Comparison of ENCODE assay signal across 8 cellular contexts in the genomic region with DNA sequence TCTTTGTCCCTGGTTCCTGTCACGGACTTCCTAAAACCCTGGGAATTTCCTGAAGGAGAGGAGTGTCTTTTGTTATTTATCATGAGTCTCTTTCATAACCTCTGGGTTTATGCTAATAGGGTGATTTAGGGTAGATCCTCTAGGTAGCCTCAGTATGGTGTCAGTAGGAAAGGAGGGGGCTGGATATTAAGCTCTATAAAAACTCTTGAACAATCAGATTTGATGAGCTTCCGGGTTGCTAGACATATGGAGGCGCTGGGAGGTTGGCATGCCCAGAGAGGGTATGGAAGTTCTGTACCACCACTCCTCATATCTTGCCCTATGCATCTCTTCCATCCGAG. TPM values are rescaled to one million over a fixed set of nuclear protein-coding genes. Genes with fewer than 3 reads are reported as not detected.
DNase-seq lines count a peak whose midpoint lies in the region; ATAC-seq and TF ChIP-seq lines count a peak whose summit lies in the region.
"Had no signal": no experiment of that assay in that cellular context is flagged by ENCODE, and none has a peak within 500 bp of the region (broad histone marks: within the 10 kb centered on the region; RNA-seq: fewer than 3 reads in every experiment).

No MANE protein-coding gene starts in this region.

- peaks cover 2% of the 10 kb centered on the region for H3K27me3 Mint-ChIP-seq in activated CD8-positive, alpha-beta T cell treated with anti-CD3 and anti-CD28 coated beads, Interleukin-2, amount 10 ng/mL, durations not matched to agents 7 days and 5 days (ENCODE audit: low read depth)

- H3K9me3 ChIP-seq in gastroesophageal sphincter: no peaks in the 10 kb centered on the region
- H3K9me3 ChIP-seq: HAP-1 had no signal

- TF ChIP-seq EP300 in gastroesophageal sphincter (IDR thresholded peaks at IDR 0.05): no peak

- TF ChIP-seq POLR2A in gastroesophageal sphincter (IDR thresholded peaks at IDR 0.05): no peak

- no peak overlapping the region for H3K27ac Mint-ChIP-seq in activated CD8-positive, alpha-beta T cell treated with anti-CD3 and anti-CD28 coated beads, Interleukin-2, amount 10 ng/mL, durations not matched to agents 7 days and 5 days

- TF ChIP-seq CTCF in gastroesophageal sphincter (IDR thresholded peaks at IDR 0.05): no peak

- POLR2A ChIA-PET in activated CD8-positive, alpha-beta T cell treated with anti-CD3 and anti-CD28 coated beads, Interleukin-2, amount 10 ng/mL, durations not matched to agents 7 days and 5 days (lab: Charles Lee): no interaction called here

- H3K4me1 Mint-ChIP-seq in activated CD8-positive, alpha-beta T cell treated with anti-CD3 and anti-CD28 coated beads, Interleukin-2, amount 10 ng/mL, durations not matched to agents 7 days and 5 days (ENCODE audit: low read depth): peaks cover 14% of the 10 kb centered on the region

- H3K4me3 ChIP-seq in gastroesophageal sphincter: peak overlapping the region; percentile 46 to 48
- peak overlapping the region; percentile 40 for H3K4me3 ChIP-seq in skeletal muscle cell (ENCODE audit: low read depth, low read length)

- 10 to 60% methylated on average over 1 to 2 of the region's 4 CpGs for WGBS in gastroesophageal sphincter (ENCODE audit: low coverage in 1 of 2), 2 donors

- H3K27me3 ChIP-seq in gastroesophageal sphincter: peaks cover 5% of the 10 kb centered on the region

- no peak for DNase-seq in activated CD8-positive, alpha-beta T cell treated with anti-CD3 and anti-CD28 coated beads, Interleukin-2, amount 10 ng/mL, durations not matched to agents 7 days and 5 days
- DNase-seq in skeletal muscle cell (ENCODE audit: low read depth) (no peak), NCI-H526 (lab: John Stamatoyannopoulos, UW) (no peak), NCI-H82 treated with DMSO at 0.1 percent for 48 hours (lab: John Stamatoyannopoulos, UW; ENCODE audit: unreplicated experiment) (no peak)

- CTCF ChIA-PET in activated CD8-positive, alpha-beta T cell treated with anti-CD3 and anti-CD28 coated beads, Interleukin-2, amount 10 ng/mL, durations not matched to agents 7 days and 5 days (lab: Charles Lee): no interaction called here

- H3K36me3 ChIP-seq in gastroesophageal sphincter: no peaks in the 10 kb centered on the region
- H3K36me3 ChIP-seq: HAP-1 had no signal

- no peak overlapping the region for H3K27ac ChIP-seq in gastroesophageal sphincter

- no peaks in the 10 kb centered on the region for H3K36me3 Mint-ChIP-seq in activated CD8-positive, alpha-beta T cell treated with anti-CD3 and anti-CD28 coated beads, Interleukin-2, amount 10 ng/mL, durations not matched to agents 7 days and 5 days (ENCODE audit: low read depth)

- peaks cover 0 to 9% (median 0%) of the 10 kb centered on the region in 3 donors for H3K4me1 ChIP-seq in gastroesophageal sphincter

- peak; percentile 14 for ATAC-seq in HG02610 (IDR thresholded peaks at IDR 0.05; ENCODE audit: unreplicated experiment)
- no peak for ATAC-seq in activated CD8-positive, alpha-beta T cell treated with anti-CD3 and anti-CD28 coated beads, Interleukin-2, amount 10 ng/mL, durations not matched to agents 7 days and 5 days
- ATAC-seq in gastroesophageal sphincter: no peak
- ATAC-seq in HG03442 (IDR thresholded peaks at IDR 0.05; ENCODE audit: unreplicated experiment): no peak

- peak overlapping the region; percentile 72 for H3K4me3 Mint-ChIP-seq in activated CD8-positive, alpha-beta T cell treated with anti-CD3 and anti-CD28 coated beads, Interleukin-2, amount 10 ng/mL, durations not matched to agents 7 days and 5 days

- H3K9me3 Mint-ChIP-seq in activated CD8-positive, alpha-beta T cell treated with anti-CD3 and anti-CD28 coated beads, Interleukin-2, amount 10 ng/mL, durations not matched to agents 7 days and 5 days (ENCODE audit: insufficient read depth): no peaks in the 10 kb centered on the region

RNA-seq across cellular contexts. Expression of a gene that starts 15.5 kb away (rescaled TPM):
- total RNA-seq in activated CD8-positive, alpha-beta T cell treated with anti-CD3 and anti-CD28 coated beads, Interleukin-2, amount 10 ng/mL, durations not matched to agents 7 days and 5 days: 100 to 1,000 TPM; 156 to 176 TPM
- 10 to 100 TPM; 13.7 to 28.2 (median 24.6) TPM for total RNA-seq in gastroesophageal sphincter

RNA-seq across cellular contexts. Expression of a gene that starts 30.9 kb away (rescaled TPM):
- total RNA-seq in activated CD8-positive, alpha-beta T cell treated with anti-CD3 and anti-CD28 coated beads, Interleukin-2, amount 10 ng/mL, durations not matched to agents 7 days and 5 days: 10 to 100 TPM; 28.9 to 29.8 TPM
- total RNA-seq in gastroesophageal sphincter: 10 to 100 TPM; 43.0 to 66.5 (median 60.9) TPM

Comparison
In these comparisons a context has a peak if more than half of its experiments do, and no peak if none do; other contexts are left out.
1. RNA of a gene that starts 15.5 kb away (total RNA-seq): 156 to 176 TPM in activated CD8-positive, alpha-beta T cell treated with anti-CD3 and anti-CD28 coated beads, Interleukin-2, amount 10 ng/mL, durations not matched to agents 7 days and 5 days; 13.7 to 28.2 TPM in gastroesophageal sphincter; every median in the first group is over 4 times any median in the second.